Comparison of ENCODE assay signal across 6 cellular contexts in the genomic region with DNA sequence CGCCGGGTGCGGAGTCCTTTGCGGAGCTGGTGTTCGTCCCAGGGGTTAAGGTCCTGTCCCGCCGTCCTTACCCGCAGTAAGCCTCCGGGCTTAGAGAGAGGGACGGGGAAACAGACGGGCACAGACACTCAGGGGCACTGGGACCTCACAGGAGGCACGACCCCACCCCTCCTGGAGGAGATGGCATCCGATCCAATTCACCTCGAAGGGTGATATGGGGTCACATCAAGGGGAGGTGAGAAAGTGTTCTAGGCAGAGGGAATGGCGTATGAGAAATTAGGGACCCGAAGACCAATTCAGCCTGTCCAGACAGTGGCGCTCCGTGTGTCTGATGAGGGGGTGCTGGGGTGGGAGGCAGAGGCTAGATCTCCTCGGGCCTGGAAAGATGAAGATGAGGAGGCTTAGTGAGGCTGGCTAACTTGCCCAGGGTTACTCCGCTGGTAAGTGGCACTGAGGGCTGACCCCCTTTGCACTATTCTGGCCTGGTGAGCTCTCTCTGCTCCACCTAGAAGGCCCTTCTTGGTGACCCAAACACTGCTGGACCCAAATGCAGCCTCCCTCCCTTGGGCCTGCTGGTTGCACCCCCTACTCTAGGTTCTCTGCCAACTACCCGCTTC. TPM values are rescaled to one million over a fixed set of nuclear protein-coding genes. Genes with fewer than 3 reads are reported as not detected.
DNase-seq lines count a peak whose midpoint lies in the region; ATAC-seq and TF ChIP-seq lines count a peak whose summit lies in the region.

No MANE protein-coding gene starts in this region.

- H3K27ac Mint-ChIP-seq in activated CD4-positive, alpha-beta T cell treated with anti-CD3 and anti-CD28 coated beads, Interleukin-2, amount 10 ng/mL, durations not matched to agents 7 days and 5 days = peak overlapping the region; percentile 100
- H3K27ac Mint-ChIP-seq in type B pancreatic cell = peak overlapping the region; percentile 100

- H3K27me3 Mint-ChIP-seq in activated CD4-positive, alpha-beta T cell treated with anti-CD3 and anti-CD28 coated beads, Interleukin-2, amount 10 ng/mL, durations not matched to agents 7 days and 5 days = peaks cover 2% of the 10 kb centered on the region
- H3K27me3 Mint-ChIP-seq in type B pancreatic cell = peaks cover 3% of the 10 kb centered on the region

- H3K27ac ChIP-seq in left ventricle myocardium inferior (replicated peaks) = peak overlapping the region; percentile 94

- H3K4me1 Mint-ChIP-seq in activated CD4-positive, alpha-beta T cell treated with anti-CD3 and anti-CD28 coated beads, Interleukin-2, amount 10 ng/mL, durations not matched to agents 7 days and 5 days = peaks cover 42% of the 10 kb centered on the region
- H3K4me1 Mint-ChIP-seq in type B pancreatic cell (ENCODE audit: unreplicated experiment) = peaks cover 19% of the 10 kb centered on the region

- H3K4me3 Mint-ChIP-seq in activated CD4-positive, alpha-beta T cell treated with anti-CD3 and anti-CD28 coated beads, Interleukin-2, amount 10 ng/mL, durations not matched to agents 7 days and 5 days = peak overlapping the region; percentile 87
- peak overlapping the region; percentile 92 for H3K4me3 Mint-ChIP-seq in type B pancreatic cell

- DNase-seq in activated CD4-positive, alpha-beta T cell treated with anti-CD3 and anti-CD28 coated beads, Interleukin-2, amount 10 ng/mL, durations not matched to agents 7 days and 5 days = no peak
- no peak for DNase-seq in activated CD4-positive, alpha-beta T cell treated with anti-CD3 and anti-CD28 coated beads for 48 hours
- DNase-seq in left ventricle myocardium inferior (no peak), type B pancreatic cell (ENCODE audit: extremely low spot score, unreplicated experiment) (no peak), NCI-H128 (lab: John Stamatoyannopoulos, UW; ENCODE audit: unreplicated experiment) (no peak)

- H3K9me3 ChIP-seq in left ventricle myocardium inferior (replicated peaks) = no peaks in the 10 kb centered on the region

- POLR2A ChIA-PET in activated CD4-positive, alpha-beta T cell treated with anti-CD3 and anti-CD28 coated beads, Interleukin-2, amount 10 ng/mL, durations not matched to agents 7 days and 5 days (lab: Charles Lee) = interaction anchor here (1.0 to 1.3 kb wide), 3 partner anchors 21 to 99 kb away, joined by 4 to 7 read pairs (median 4); no protein-coding TSS in a partner anchor

- peak overlapping the region; percentile 72 for H3K4me3 ChIP-seq in left ventricle myocardium inferior

- TF ChIP-seq CTCF in left ventricle myocardium inferior (IDR thresholded peaks at IDR 0.05; ENCODE audit: borderline replicate concordance) = no peak
- no peak for TF ChIP-seq CTCF in type B pancreatic cell (conservative IDR thresholded peaks at IDR 0.05)

- no peaks in the 10 kb centered on the region for H3K36me3 ChIP-seq in left ventricle myocardium inferior

- H3K27me3 ChIP-seq in left ventricle myocardium inferior (ENCODE audit: low read depth) = no peaks in the 10 kb centered on the region

- H3K9me3 Mint-ChIP-seq in activated CD4-positive, alpha-beta T cell treated with anti-CD3 and anti-CD28 coated beads, Interleukin-2, amount 10 ng/mL, durations not matched to agents 7 days and 5 days = no peaks in the 10 kb centered on the region
- H3K9me3 Mint-ChIP-seq in type B pancreatic cell = no peaks in the 10 kb centered on the region

- no peak for ATAC-seq in GM18502 (IDR thresholded peaks at IDR 0.05; ENCODE audit: poor library complexity, unreplicated experiment)

- intact Hi-C loops in left ventricle myocardium inferior (cut with micrococcal nuclease) = no loop called here

- H3K36me3 Mint-ChIP-seq in activated CD4-positive, alpha-beta T cell treated with anti-CD3 and anti-CD28 coated beads, Interleukin-2, amount 10 ng/mL, durations not matched to agents 7 days and 5 days (ENCODE audit: low read depth) = peaks cover 3% of the 10 kb centered on the region
- H3K36me3 Mint-ChIP-seq in type B pancreatic cell = no peaks in the 10 kb centered on the region

- CTCF ChIA-PET in activated CD4-positive, alpha-beta T cell treated with anti-CD3 and anti-CD28 coated beads, Interleukin-2, amount 10 ng/mL, durations not matched to agents 7 days and 5 days (lab: Charles Lee) = interaction anchor here (0.6 to 6.3 kb wide), 7 partner anchors 9 to 478 kb away, joined by 3 to 24 read pairs (median 5); a partner anchor contains a TSS

- H3K4me1 ChIP-seq in left ventricle myocardium inferior = peaks cover 24% of the 10 kb centered on the region

RNA-seq across cellular contexts. Expression of a gene that starts 12.1 kb away (rescaled TPM):
- total RNA-seq in activated CD4-positive, alpha-beta T cell treated with anti-CD3 and anti-CD28 coated beads, Interleukin-2, amount 10 ng/mL, durations not matched to agents 7 days and 5 days = 1 to 10 TPM; 6.0 to 7.7 TPM
- total RNA-seq in left ventricle myocardium inferior (3.5 TPM), type B pancreatic cell (ENCODE audit: low replicate concordance) (7.0 and 10.3 TPM in 2 replicates)

RNA-seq across cellular contexts. Expression of a gene that starts 13.3 kb away (rescaled TPM):
- under 1 TPM; 0.47 to 0.83 TPM for total RNA-seq in activated CD4-positive, alpha-beta T cell treated with anti-CD3 and anti-CD28 coated beads, Interleukin-2, amount 10 ng/mL, durations not matched to agents 7 days and 5 days
- 1.9 TPM for total RNA-seq in left ventricle myocardium inferior
- 1.1 TPM in 1 of 2 replicates, not detected in the other for total RNA-seq in type B pancreatic cell (ENCODE audit: low replicate concordance)

RNA-seq across cellular contexts. Expression of a gene that starts 20.3 kb away (rescaled TPM):
- 10 to 100 TPM; 54.3 to 57.5 TPM for total RNA-seq in activated CD4-positive, alpha-beta T cell treated with anti-CD3 and anti-CD28 coated beads, Interleukin-2, amount 10 ng/mL, durations not matched to agents 7 days and 5 days
- total RNA-seq in left ventricle myocardium inferior (5.4 TPM), type B pancreatic cell (ENCODE audit: low replicate concordance) (18.5 and 39.1 TPM in 2 replicates)

RNA-seq across cellular contexts. Expression of a gene that starts 22.6 kb away (rescaled TPM):
- total RNA-seq in activated CD4-positive, alpha-beta T cell treated with anti-CD3 and anti-CD28 coated beads, Interleukin-2, amount 10 ng/mL, durations not matched to agents 7 days and 5 days = under 1 TPM; 0.92 to 0.94 TPM
- total RNA-seq in left ventricle myocardium inferior (0.25 TPM), type B pancreatic cell (ENCODE audit: low replicate concordance) (1.6 and 3.4 TPM in 2 replicates)

RNA-seq across cellular contexts. Expression of a gene that starts 32.5 kb away (rescaled TPM):
- total RNA-seq in activated CD4-positive, alpha-beta T cell treated with anti-CD3 and anti-CD28 coated beads, Interleukin-2, amount 10 ng/mL, durations not matched to agents 7 days and 5 days = under 1 TPM; 0.42 to 0.55 TPM
- total RNA-seq in left ventricle myocardium inferior (0.11 TPM), type B pancreatic cell (ENCODE audit: low replicate concordance) (0.48 and 0.99 TPM in 2 replicates)
